ENCODE assay signal across 28 cellular contexts in genomic region chr13:24308068-24308445, GRCh38. TPM values are rescaled to one million over a fixed set of nuclear protein-coding genes. Genes with fewer than 3 reads are reported as not detected.
DNase-seq lines count a peak whose midpoint lies in the region; ATAC-seq and TF ChIP-seq lines count a peak whose summit lies in the region.
"Had no signal": no experiment of that assay in that cellular context is flagged by ENCODE, and none has a peak within 500 bp of the region (broad histone marks: within the 10 kb centered on the region; RNA-seq: fewer than 3 reads in every experiment).

No MANE protein-coding gene starts in this region.

- TF ChIP-seq CTCF in right atrium auricular region (IDR thresholded peaks at IDR 0.05): no peak
- no peak for TF ChIP-seq CTCF in sigmoid colon (IDR thresholded peaks at IDR 0.05)
- no peak for TF ChIP-seq CTCF in endodermal cell (conservative IDR thresholded peaks at IDR 0.05)

- POLR2A ChIA-PET in CD4-positive, alpha-beta memory T cell (lab: Charles Lee; ENCODE audit: partially characterized antibody): no interaction called here

- WGBS in sigmoid colon, 2 donors: 82 to 85% methylated on average over 33 of the region's 33 CpGs
- whole genome bisulfite sequencing in endodermal cell (ENCODE audit: insufficient coverage in 1 of 2, insufficient read length in 1 of 2), 2 experiments: 95 to 97% methylated on average over 27 to 33 of the region's 33 CpGs

- no peak overlapping the region for H3K9ac ChIP-seq in endodermal cell (ENCODE audit: extremely low read depth, low read length, poor library complexity, severe bottlenecking)

- H3K36me3 Mint-ChIP-seq in endodermal cell (ENCODE audit: low read depth): peaks cover 5% of the 10 kb centered on the region
- H3K36me3 Mint-ChIP-seq in CD4-positive, alpha-beta memory T cell: peaks cover 28 to 31% of the 10 kb centered on the region in 2 donors

- H3K27me3 ChIP-seq in right atrium auricular region: no peaks in the 10 kb centered on the region
- H3K27me3 ChIP-seq in sigmoid colon: no peaks in the 10 kb centered on the region
- no peaks in the 10 kb centered on the region for H3K27me3 ChIP-seq in effector memory CD4-positive, alpha-beta T cell (replicated peaks; ENCODE audit: control insufficient read depth, insufficient read depth, low read length, poor library complexity, severe bottlenecking)
- H3K27me3 ChIP-seq in endodermal cell (ENCODE audit: control insufficient read depth, insufficient read depth, low read length, poor library complexity, severe bottlenecking): no peaks in the 10 kb centered on the region
- no peaks in the 10 kb centered on the region for H3K27me3 ChIP-seq in CD4-positive, alpha-beta memory T cell (ENCODE audit: insufficient read depth, low read length)
- H3K27me3 ChIP-seq: adrenal gland, dorsolateral prefrontal cortex, hepatocyte, suprapubic skin had no signal

- no peak overlapping the region for H3K27ac Mint-ChIP-seq in endodermal cell
- no peak overlapping the region for H3K27ac Mint-ChIP-seq in CD4-positive, alpha-beta memory T cell
- H3K27ac Mint-ChIP-seq: activated B cell treated with CpG ODN at 0.5 μM for 24 hours; activated CD4-positive, alpha-beta T cell treated with anti-CD3 and anti-CD28 coated beads, Interleukin-2, amount 10 ng/mL, durations not matched to agents 7 days and 5 days; brain; IgD-negative memory B cell; stimulated activated naive B cell treated with anti-CD40 and anti-IgM and Interleukin-4, amounts not matched to agents 10 μg/mL and 1 μg/mL and 100 μg/mL, for 72 hours; T-cell had no signal

- H3K9me3 ChIP-seq in right atrium auricular region (no peaks in the 10 kb centered on the region), sigmoid colon (no peaks in the 10 kb centered on the region), endodermal cell (ENCODE audit: control insufficient read depth, low read length) (no peaks in the 10 kb centered on the region)
- H3K9me3 ChIP-seq in effector memory CD4-positive, alpha-beta T cell (ENCODE audit: control insufficient read depth, low read length): no peaks in the 10 kb centered on the region
- H3K9me3 ChIP-seq in CD4-positive, alpha-beta memory T cell (ENCODE audit: control insufficient read depth in 1 of 2, low read length in 2 of 2): no peaks in the 10 kb centered on the region
- H3K9me3 ChIP-seq: adrenal gland, suprapubic skin had no signal

- H3K27ac ChIP-seq in right atrium auricular region: peak overlapping the region in 1 of 2 donors; percentile 7
- peak overlapping the region in 1 of 4 donors; percentile 11 for H3K27ac ChIP-seq in sigmoid colon
- no peak overlapping the region for H3K27ac ChIP-seq in effector memory CD4-positive, alpha-beta T cell (ENCODE audit: insufficient read depth, low read length, poor library complexity, severe bottlenecking)
- H3K27ac ChIP-seq in endodermal cell (ENCODE audit: low read depth, low read length): no peak overlapping the region
- H3K27ac ChIP-seq in CD4-positive, alpha-beta memory T cell (ENCODE audit: low read depth, low read length): no peak overlapping the region
- H3K27ac ChIP-seq: adrenal gland, dorsolateral prefrontal cortex, hepatocyte, suprapubic skin had no signal

- peaks cover 8% of the 10 kb centered on the region for H3K4me1 Mint-ChIP-seq in endodermal cell
- H3K4me1 Mint-ChIP-seq in CD4-positive, alpha-beta memory T cell: peaks cover 0 to 5% (median 2%) of the 10 kb centered on the region in 4 donors
- H3K4me1 Mint-ChIP-seq: activated B cell treated with CpG ODN at 0.5 μM for 24 hours; activated CD4-positive, alpha-beta T cell treated with anti-CD3 and anti-CD28 coated beads, Interleukin-2, amount 10 ng/mL, durations not matched to agents 7 days and 5 days; brain; IgD-negative memory B cell; stimulated activated naive B cell treated with anti-CD40 and anti-IgM and Interleukin-4, amounts not matched to agents 10 μg/mL and 1 μg/mL and 100 μg/mL, for 72 hours had no signal

- peak; percentile 36 for ATAC-seq in Right ventricle myocardium superior (ENCODE audit: poor library complexity)
- peak; percentile 14 for ATAC-seq in left colon
- ATAC-seq in HG03045 (IDR thresholded peaks at IDR 0.05; ENCODE audit: unreplicated experiment): no peak
- ATAC-seq: stimulated activated naive B cell treated with anti-CD40 and anti-IgM and Interleukin-4, amounts not matched to agents 10 μg/mL and 1 μg/mL and 100 μg/mL, for 72 hours had no signal

- no peak for TF ChIP-seq POLR2A in sigmoid colon (IDR thresholded peaks at IDR 0.05)

- TF ChIP-seq EP300 in sigmoid colon (IDR thresholded peaks at IDR 0.05): no peak

- peaks cover 5% of the 10 kb centered on the region for H3K36me3 ChIP-seq in right atrium auricular region
- peaks cover 0 to 11% (median 2%) of the 10 kb centered on the region in 4 donors for H3K36me3 ChIP-seq in sigmoid colon
- H3K36me3 ChIP-seq in effector memory CD4-positive, alpha-beta T cell (ENCODE audit: control insufficient read depth, insufficient read depth, low read length): peaks cover 33% of the 10 kb centered on the region
- peaks cover 4% of the 10 kb centered on the region for H3K36me3 ChIP-seq in endodermal cell (ENCODE audit: control insufficient read depth, insufficient read depth, low read length)
- H3K36me3 ChIP-seq in CD4-positive, alpha-beta memory T cell (ENCODE audit: insufficient read depth, low read length): peaks cover 16% of the 10 kb centered on the region

- CTCF ChIA-PET in CD4-positive, alpha-beta memory T cell (lab: Charles Lee; ENCODE audit: partially characterized antibody): no interaction called here

- H3K4me3 Mint-ChIP-seq in endodermal cell: no peak overlapping the region
- no peak overlapping the region for H3K4me3 Mint-ChIP-seq in CD4-positive, alpha-beta memory T cell
- H3K4me3 Mint-ChIP-seq: activated B cell treated with CpG ODN at 0.5 μM for 24 hours; activated CD4-positive, alpha-beta T cell treated with anti-CD3 and anti-CD28 coated beads, Interleukin-2, amount 10 ng/mL, durations not matched to agents 7 days and 5 days; activated T-cell treated with anti-CD3 and anti-CD28 coated beads, Interleukin-2, amount 50 U/mL, for 4 hours; brain; CD4-positive, CD25-positive, alpha-beta regulatory T cell; IgD-negative memory B cell; stimulated activated naive B cell treated with anti-CD40 and anti-IgM and Interleukin-4, amounts not matched to agents 10 μg/mL and 1 μg/mL and 100 μg/mL, for 72 hours; T-cell had no signal

- intact Hi-C loops in Right ventricle myocardium superior (cut with DNase I) (no loop called here), left colon (cut with DNase I, micrococcal nuclease) (no loop called here), sigmoid colon (cut with DNase I) (no loop called here)
- intact Hi-C loops in CD4-positive, alpha-beta memory T cell (cut with micrococcal nuclease): loop anchor here (5.0 kb wide), 1 partner anchor 36 kb away; no protein-coding TSS in a partner anchor

- H3K4me1 ChIP-seq in right atrium auricular region: peaks cover 0 to 14% of the 10 kb centered on the region in 2 donors
- peaks cover 0 to 16% (median 4%) of the 10 kb centered on the region in 4 donors for H3K4me1 ChIP-seq in sigmoid colon
- H3K4me1 ChIP-seq in effector memory CD4-positive, alpha-beta T cell (ENCODE audit: control insufficient read depth, insufficient read depth, low read length, poor library complexity, severe bottlenecking): no peaks in the 10 kb centered on the region
- peaks cover 3% of the 10 kb centered on the region for H3K4me1 ChIP-seq in endodermal cell (ENCODE audit: control insufficient read depth, insufficient read depth, low read length)
- H3K4me1 ChIP-seq in CD4-positive, alpha-beta memory T cell (ENCODE audit: insufficient read depth, low read length): no peaks in the 10 kb centered on the region
- H3K4me1 ChIP-seq: adrenal gland, suprapubic skin had no signal

- H3K4me3 ChIP-seq in right atrium auricular region (no peak overlapping the region), sigmoid colon (no peak overlapping the region), endodermal cell (ENCODE audit: low read length) (no peak overlapping the region)
- no peak overlapping the region for H3K4me3 ChIP-seq in effector memory CD4-positive, alpha-beta T cell (ENCODE audit: insufficient read depth, low read depth, low read length, poor library complexity, severe bottlenecking)
- H3K4me3 ChIP-seq in CD4-positive, alpha-beta memory T cell (ENCODE audit: low read length in 2 of 2): no peak overlapping the region
- H3K4me3 ChIP-seq: adrenal gland, dorsolateral prefrontal cortex, hepatocyte, suprapubic skin had no signal

- DNase-seq in Right ventricle myocardium superior (no peak), right atrium auricular region (ENCODE audit: low spot score) (no peak), left colon (no peak), sigmoid colon (peak; percentile 57), endodermal cell (no peak)
- no peak for DNase-seq in effector memory CD4-positive, alpha-beta T cell
- DNase-seq in CD4-positive, alpha-beta memory T cell: no peak
- DNase-seq: activated B cell treated with CpG ODN at 0.5 μM for 24 hours; activated CD4-positive, alpha-beta T cell treated with anti-CD3 and anti-CD28 coated beads, Interleukin-2, amount 10 ng/mL, durations not matched to agents 7 days and 5 days; activated gamma-delta T cell treated with Interleukin-2 at 50 U/mL for 16 hours; activated T-cell treated with anti-CD3 and anti-CD28 coated beads, Interleukin-2, amount 50 U/mL, for 4 hours; adrenal gland; CD4-positive, CD25-positive, alpha-beta regulatory T cell; cerebellar nuclear complex; dorsolateral prefrontal cortex; mesenchymal stem cell; NCI-H446; NCI-H82; posterior cingulate gyrus; RPMI8226; stimulated activated CD4-positive, alpha-beta T cell treated with anti-CD3 and anti-CD28 coated beads, Interleukin-4, amount 100 ng/mL, for 24 hours; stimulated activated naive B cell treated with anti-CD40 and anti-IgM and Interleukin-4, amounts not matched to agents 10 μg/mL and 1 μg/mL and 100 μg/mL, for 72 hours; T-cell had no signal

- H3K27me3 Mint-ChIP-seq in endodermal cell (ENCODE audit: insufficient read depth): no peaks in the 10 kb centered on the region
- no peaks in the 10 kb centered on the region for H3K27me3 Mint-ChIP-seq in CD4-positive, alpha-beta memory T cell
- H3K27me3 Mint-ChIP-seq: activated CD4-positive, alpha-beta T cell treated with anti-CD3 and anti-CD28 coated beads, Interleukin-2, amount 10 ng/mL, durations not matched to agents 7 days and 5 days; brain; CD4-positive, CD25-positive, alpha-beta regulatory T cell; IgD-negative memory B cell; stimulated activated naive B cell treated with anti-CD40 and anti-IgM and Interleukin-4, amounts not matched to agents 10 μg/mL and 1 μg/mL and 100 μg/mL, for 72 hours; T-cell had no signal

- no peaks in the 10 kb centered on the region for H3K9me3 Mint-ChIP-seq in endodermal cell
- H3K9me3 Mint-ChIP-seq in CD4-positive, alpha-beta memory T cell: no peaks in the 10 kb centered on the region
- H3K9me3 Mint-ChIP-seq: activated B cell treated with CpG ODN at 0.5 μM for 24 hours; activated CD4-positive, alpha-beta T cell treated with anti-CD3 and anti-CD28 coated beads, Interleukin-2, amount 10 ng/mL, durations not matched to agents 7 days and 5 days; activated T-cell treated with anti-CD3 and anti-CD28 coated beads, Interleukin-2, amount 50 U/mL, for 4 hours; brain; CD4-positive, CD25-positive, alpha-beta regulatory T cell; IgD-negative memory B cell; stimulated activated naive B cell treated with anti-CD40 and anti-IgM and Interleukin-4, amounts not matched to agents 10 μg/mL and 1 μg/mL and 100 μg/mL, for 72 hours; T-cell had no signal

RNA-seq across cellular contexts. Expression of gene C1QTNF9, which starts 1.3 kb away (rescaled TPM):
- total RNA-seq in Right ventricle myocardium superior (2.5 TPM), right atrium auricular region (under 1 TPM in 1 of 2 donors, not detected in 1; 0.67 TPM), left colon (under 1 TPM in 1 of 2 donors, not detected in 1; 0.45 TPM), sigmoid colon (1 to 10 TPM in 1 of 4 donors, under 1 TPM in 1, not detected in 2; 0.82 to 2.2 TPM), endodermal cell (not detected)
- polyA plus RNA-seq in sigmoid colon: under 1 TPM in 1 of 3 donors, not detected in 2; 0.19 TPM
- polyA plus RNA-seq in endodermal cell (2013, experiment 1 of 2): not detected
- polyA plus RNA-seq in endodermal cell (2013, experiment 2 of 2): not detected
- total RNA-seq in CD4-positive, alpha-beta memory T cell: not detected
- polyA plus RNA-seq in CD4-positive, alpha-beta memory T cell: not detected
- total RNA-seq: activated B cell treated with CpG ODN at 0.5 μM for 24 hours; activated T-cell treated with anti-CD3 and anti-CD28 coated beads, Interleukin-2, amount 50 U/mL, for 4 hours; hepatocyte had no signal
- polyA plus RNA-seq: CD4-positive, CD25-positive, alpha-beta regulatory T cell; hepatocyte; IgD-negative memory B cell had no signal
